In the genomic region with DNA sequence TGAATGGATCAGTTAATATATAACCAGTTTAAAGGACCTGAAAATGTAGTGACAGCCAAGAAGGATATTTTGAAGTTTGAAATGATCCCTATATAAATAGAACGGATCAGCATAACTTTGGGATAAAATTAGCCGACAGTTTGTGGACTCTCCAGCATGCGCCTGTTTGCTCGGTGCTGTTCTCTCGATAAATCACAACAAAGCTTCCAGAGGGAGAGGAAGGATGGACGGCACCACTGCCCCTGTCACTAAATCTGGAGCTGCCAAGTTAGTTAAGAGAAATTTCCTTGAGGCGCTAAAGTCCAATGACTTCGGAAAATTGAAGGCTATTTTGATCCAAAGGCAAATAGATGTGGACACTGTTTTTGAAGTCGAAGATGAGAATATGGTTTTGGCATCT, we compare ENCODE assay signal across 24 cellular contexts. TPM values are rescaled to one million over a fixed set of nuclear protein-coding genes. Genes with fewer than 3 reads are reported as not detected.
"Had no signal": no experiment of that assay in that cellular context is flagged by ENCODE, and none has a peak within 500 bp of the region (broad histone marks: within the 10 kb centered on the region; RNA-seq: fewer than 3 reads in every experiment).

A gene with protein sequence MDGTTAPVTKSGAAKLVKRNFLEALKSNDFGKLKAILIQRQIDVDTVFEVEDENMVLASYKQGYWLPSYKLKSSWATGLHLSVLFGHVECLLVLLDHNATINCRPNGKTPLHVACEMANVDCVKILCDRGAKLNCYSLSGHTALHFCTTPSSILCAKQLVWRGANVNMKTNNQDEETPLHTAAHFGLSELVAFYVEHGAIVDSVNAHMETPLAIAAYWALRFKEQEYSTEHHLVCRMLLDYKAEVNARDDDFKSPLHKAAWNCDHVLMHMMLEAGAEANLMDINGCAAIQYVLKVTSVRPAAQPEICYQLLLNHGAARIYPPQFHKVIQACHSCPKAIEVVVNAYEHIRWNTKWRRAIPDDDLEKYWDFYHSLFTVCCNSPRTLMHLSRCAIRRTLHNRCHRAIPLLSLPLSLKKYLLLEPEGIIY (plus strand): TSS at position 195 of the 400 bp plus-strand sequence. CDS start 29 bp downstream, at position 224.

- DNase-seq: activated CD8-positive, alpha-beta T cell treated with anti-CD3 and anti-CD28 coated beads for 36 hours; activated naive CD4-positive, alpha-beta T cell treated with anti-CD3 and anti-CD28 coated beads, Interleukin-2, amount 10 ng/mL, durations not matched to agents 7 days and 5 days; activated naive CD8-positive, alpha-beta T cell treated with anti-CD3 and anti-CD28 coated beads, Interleukin-2, amount 50 U/mL, for 24 hours; activated T-cell treated with anti-CD3 and anti-CD28 coated beads, Interleukin-2, amount 50 U/mL, for 24 hours; aorta; brain microvascular endothelial cell; colonic mucosa; foreskin keratinocyte; glutamatergic neuron; mucosa of descending colon; naive thymus-derived CD4-positive, alpha-beta T cell; retina; small intestine; stimulated activated CD4-positive, alpha-beta T cell treated with anti-CD3 and anti-CD28 coated beads, Interleukin-15, amount 100 ng/mL, for 24 hours; stimulated activated CD4-positive, alpha-beta T cell treated with anti-CD3 and anti-CD28 coated beads, Interleukin-2, amount 100 ng/mL, for 48 hours; stimulated activated naive CD8-positive, alpha-beta T cell treated with anti-CD3 and anti-CD28 coated beads, Interleukin-15, amount 100 ng/mL, for 72 hours; T-cell; transverse colon; uterus had no signal

- H3K4me1 ChIP-seq: colonic mucosa, foreskin keratinocyte, parathyroid adenoma, suprapubic skin, transverse colon, uterus had no signal

- FAIRE-seq: small intestine had no signal

- H2AFZ ChIP-seq: parathyroid adenoma had no signal

- H3K36me3 ChIP-seq: brain microvascular endothelial cell, colonic mucosa, suprapubic skin, transverse colon, uterus had no signal

- ATAC-seq: activated CD8-positive, alpha-beta T cell treated with anti-CD3 and anti-CD28 coated beads for 36 hours; activated naive CD8-positive, alpha-beta T cell treated with anti-CD3 and anti-CD28 coated beads, Interleukin-2, amount 50 U/mL, for 24 hours; foreskin keratinocyte; mucosa of descending colon; naive thymus-derived CD4-positive, alpha-beta T cell; stimulated activated naive CD8-positive, alpha-beta T cell treated with anti-CD3 and anti-CD28 coated beads, Interleukin-15, amount 100 ng/mL, for 72 hours; T-cell had no signal

- H3K4me3 ChIP-seq: colonic mucosa, mucosa of descending colon, suprapubic skin, transverse colon, uterus had no signal

- H3K27ac ChIP-seq: brain microvascular endothelial cell, colonic mucosa, foreskin keratinocyte, parathyroid adenoma, suprapubic skin, transverse colon, uterus had no signal

- H3K9me3 ChIP-seq: colonic mucosa, mucosa of descending colon, suprapubic skin, transverse colon, uterus had no signal

- H3K27me3 ChIP-seq: brain microvascular endothelial cell, colonic mucosa, transverse colon, uterus had no signal

- H3K79me2 ChIP-seq: parathyroid adenoma had no signal

RNA-seq across cellular contexts. Expression of the gene that starts here (rescaled TPM):
- total RNA-seq: activated CD4-positive, alpha-beta T cell treated with anti-CD3 and anti-CD28 coated beads, Interleukin-2, amount 10 ng/mL, durations not matched to agents 24 days and 14 days; activated CD8-positive, alpha-beta T cell treated with anti-CD3 and anti-CD28 coated beads for 36 hours; aorta; fibroblast of lung; foreskin keratinocyte; kidney epithelial cell; naive thymus-derived CD4-positive, alpha-beta T cell; transverse colon had no signal
- polyA plus RNA-seq: aorta; fibroblast of lung; foreskin keratinocyte; naive thymus-derived CD4-positive, alpha-beta T cell had no signal
